ENCODE assay signal across 33 cellular contexts in the genomic region with DNA sequence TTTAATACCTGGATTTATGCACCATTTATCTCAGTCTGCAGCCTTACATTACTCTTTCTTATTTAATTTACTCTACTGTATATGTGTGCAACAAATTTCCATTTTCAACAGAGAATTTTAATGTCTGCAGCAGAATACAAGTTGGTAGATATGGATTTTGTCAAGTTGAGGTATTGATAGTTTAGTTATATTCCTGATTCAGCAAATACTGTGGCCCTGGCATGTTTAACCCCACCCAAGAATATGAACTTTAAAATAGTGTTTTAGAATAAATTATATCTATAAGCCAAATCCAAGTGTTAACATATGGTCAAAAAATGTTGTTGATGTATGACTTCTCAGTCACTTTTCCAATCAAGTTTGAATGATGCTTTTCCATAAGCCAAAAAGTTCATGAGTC.
"Had no signal": no experiment of that assay in that cellular context is flagged by ENCODE, and none has a peak within 500 bp of the region (broad histone marks: within the 10 kb centered on the region; RNA-seq: fewer than 3 reads in every experiment).

No MANE protein-coding gene starts in this region.

- H3K27me3 ChIP-seq: adrenal gland, ascending aorta, body of pancreas, brain microvascular endothelial cell, breast epithelium, cardiac muscle cell had no signal

- FAIRE-seq: astrocyte, bronchial epithelial cell had no signal

- DNase-seq: activated effector memory CD4-positive, alpha-beta T cell treated with anti-CD3 and anti-CD28 coated beads, Interleukin-2, amount 50 U/mL, for 16 hours; activated effector memory CD4-positive, alpha-beta T cell treated with Interleukin-2 at 50 U/mL for 16 hours; activated gamma-delta T cell; activated gamma-delta T cell treated with Interleukin-2 at 50 U/mL for 16 hours; activated naive CD4-positive, alpha-beta T cell; activated naive CD4-positive, alpha-beta T cell treated with anti-CD3 and anti-CD28 coated beads for 36 hours; activated naive CD4-positive, alpha-beta T cell treated with anti-CD3 and anti-CD28 coated beads, Interleukin-2, amount 10 ng/mL, durations not matched to agents 7 days and 5 days; activated naive CD4-positive, alpha-beta T cell treated with anti-CD3 and anti-CD28 coated beads, Interleukin-2, amount 50 U/mL, for 16 hours; activated naive CD4-positive, alpha-beta T cell treated with Interleukin-2 at 50 U/mL for 16 hours; activated naive CD8-positive, alpha-beta T cell treated with anti-CD3 and anti-CD28 coated beads for 36 hours; activated naive CD8-positive, alpha-beta T cell treated with anti-CD3 and anti-CD28 coated beads, Interleukin-2, amount 10 ng/mL, durations not matched to agents 7 days and 5 days; activated naive CD8-positive, alpha-beta T cell treated with anti-CD3 and anti-CD28 coated beads, Interleukin-2, amount 50 U/mL, for 24 hours; activated T-cell treated with anti-CD3 and anti-CD28 coated beads, Interleukin-2, amount 50 U/mL, for 24 hours; activated T-cell treated with anti-CD3 and anti-CD28 coated beads, Interleukin-2, amount 50 U/mL, for 4 hours; activated T-cell treated with anti-CD3 and anti-CD28 coated beads, Interleukin-2, amount 50 U/mL, for 48 hours; activated T-cell treated with anti-CD3 and anti-CD28 coated beads, Interleukin-2, amount 50 U/mL, for 72 hours; adrenal gland; amniotic stem cell; amygdala; anterior cingulate cortex; aorta; body of pancreas; brain microvascular endothelial cell; caudate nucleus; central memory CD4-positive, alpha-beta T cell; cerebellar nuclear complex had no signal

- ATAC-seq: activated naive CD4-positive, alpha-beta T cell treated with anti-CD3 and anti-CD28 coated beads, Interleukin-2, amount 50 U/mL, for 72 hours; activated naive CD8-positive, alpha-beta T cell treated with anti-CD3 and anti-CD28 coated beads, Interleukin-2, amount 50 U/mL, for 24 hours; activated T-cell treated with anti-CD3 and anti-CD28 coated beads, Interleukin-2, amount 50 U/mL, for 4 hours; activated T-cell treated with anti-CD3 and anti-CD28 coated beads, Interleukin-2, amount 50 U/mL, for 72 hours; activated T-helper 17 cell treated with anti-CD3 and anti-CD28 coated beads, Interleukin-2, amount 50 U/mL, for 72 hours; body of pancreas had no signal

- H3K4me1 ChIP-seq: adrenal gland, ascending aorta, body of pancreas, breast epithelium had no signal

- H3K9me3 ChIP-seq: adrenal gland, ascending aorta, body of pancreas, breast epithelium had no signal

- H3K4me3 ChIP-seq: adrenal gland, ascending aorta, body of pancreas, breast epithelium, cardiac muscle cell had no signal

- H3K27ac ChIP-seq: adrenal gland, ascending aorta, body of pancreas, brain microvascular endothelial cell, breast epithelium, cardiac muscle cell had no signal

- H3K36me3 ChIP-seq: adrenal gland, ascending aorta, brain microvascular endothelial cell, breast epithelium, cardiac muscle cell had no signal
